1 cellular context compared by ENCODE assay signal in the genomic region with DNA sequence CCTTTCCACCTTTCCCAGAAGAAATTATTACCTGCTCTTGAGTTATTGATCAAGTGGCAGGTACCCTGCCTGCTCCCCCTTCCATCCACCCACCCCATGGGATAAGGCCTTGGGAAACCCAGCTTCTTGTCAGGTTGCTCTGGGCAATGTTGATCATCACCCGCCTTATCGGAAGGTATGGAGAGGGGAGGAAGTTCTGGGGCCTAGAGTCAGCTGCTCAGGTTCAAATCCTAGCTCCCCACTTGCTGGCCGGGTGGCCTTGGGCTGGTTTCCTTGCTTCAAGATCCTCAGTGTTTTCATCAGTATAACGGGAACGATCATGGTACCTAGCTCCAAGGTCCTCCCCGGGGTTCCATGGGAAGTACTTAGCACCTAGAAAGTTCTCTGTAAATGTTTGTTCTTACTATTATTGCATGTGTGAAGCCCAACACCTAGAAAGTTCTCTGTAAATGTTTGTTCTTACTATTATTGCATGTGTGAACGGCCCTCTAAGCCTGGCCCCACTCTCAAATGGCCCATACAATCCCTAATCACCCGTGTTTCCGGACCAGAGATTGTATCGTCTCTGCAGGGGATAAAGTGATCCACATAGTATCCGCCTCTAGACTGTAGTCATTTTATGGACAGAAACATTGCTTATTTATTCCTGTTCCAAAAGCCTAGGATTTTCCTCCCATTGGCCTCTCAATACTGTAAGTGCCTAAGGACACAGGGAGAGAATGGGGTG.
TF ChIP-seq lines count a peak whose summit lies in the region.

No MANE protein-coding gene starts in this region.

TF ChIP-seq in HCT116, 20 proteins besides CTCF, POLR2A, EP300 and RAD21 (continued from another document):
- no peak for TF ChIP-seq POLR2AphosphoS5 (IDR thresholded peaks at IDR 0.05; ENCODE audit: low read depth, low read length)
- no peak for TF ChIP-seq EGR1 (IDR thresholded peaks at IDR 0.05; ENCODE audit: low read depth)
- TF ChIP-seq, protein P1, sequence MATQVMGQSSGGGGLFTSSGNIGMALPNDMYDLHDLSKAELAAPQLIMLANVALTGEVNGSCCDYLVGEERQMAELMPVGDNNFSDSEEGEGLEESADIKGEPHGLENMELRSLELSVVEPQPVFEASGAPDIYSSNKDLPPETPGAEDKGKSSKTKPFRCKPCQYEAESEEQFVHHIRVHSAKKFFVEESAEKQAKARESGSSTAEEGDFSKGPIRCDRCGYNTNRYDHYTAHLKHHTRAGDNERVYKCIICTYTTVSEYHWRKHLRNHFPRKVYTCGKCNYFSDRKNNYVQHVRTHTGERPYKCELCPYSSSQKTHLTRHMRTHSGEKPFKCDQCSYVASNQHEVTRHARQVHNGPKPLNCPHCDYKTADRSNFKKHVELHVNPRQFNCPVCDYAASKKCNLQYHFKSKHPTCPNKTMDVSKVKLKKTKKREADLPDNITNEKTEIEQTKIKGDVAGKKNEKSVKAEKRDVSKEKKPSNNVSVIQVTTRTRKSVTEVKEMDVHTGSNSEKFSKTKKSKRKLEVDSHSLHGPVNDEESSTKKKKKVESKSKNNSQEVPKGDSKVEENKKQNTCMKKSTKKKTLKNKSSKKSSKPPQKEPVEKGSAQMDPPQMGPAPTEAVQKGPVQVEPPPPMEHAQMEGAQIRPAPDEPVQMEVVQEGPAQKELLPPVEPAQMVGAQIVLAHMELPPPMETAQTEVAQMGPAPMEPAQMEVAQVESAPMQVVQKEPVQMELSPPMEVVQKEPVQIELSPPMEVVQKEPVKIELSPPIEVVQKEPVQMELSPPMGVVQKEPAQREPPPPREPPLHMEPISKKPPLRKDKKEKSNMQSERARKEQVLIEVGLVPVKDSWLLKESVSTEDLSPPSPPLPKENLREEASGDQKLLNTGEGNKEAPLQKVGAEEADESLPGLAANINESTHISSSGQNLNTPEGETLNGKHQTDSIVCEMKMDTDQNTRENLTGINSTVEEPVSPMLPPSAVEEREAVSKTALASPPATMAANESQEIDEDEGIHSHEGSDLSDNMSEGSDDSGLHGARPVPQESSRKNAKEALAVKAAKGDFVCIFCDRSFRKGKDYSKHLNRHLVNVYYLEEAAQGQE (IDR thresholded peaks at IDR 0.05; ENCODE audit: low read depth): no peak
- TF ChIP-seq CBX3 (IDR thresholded peaks at IDR 0.05; ENCODE audit: low read depth): no peak
- no peak for TF ChIP-seq ZNF274 (IDR thresholded peaks at IDR 0.05; ENCODE audit: low read depth, low read length)
